15 cellular contexts compared by ENCODE assay signal in the genomic region with DNA sequence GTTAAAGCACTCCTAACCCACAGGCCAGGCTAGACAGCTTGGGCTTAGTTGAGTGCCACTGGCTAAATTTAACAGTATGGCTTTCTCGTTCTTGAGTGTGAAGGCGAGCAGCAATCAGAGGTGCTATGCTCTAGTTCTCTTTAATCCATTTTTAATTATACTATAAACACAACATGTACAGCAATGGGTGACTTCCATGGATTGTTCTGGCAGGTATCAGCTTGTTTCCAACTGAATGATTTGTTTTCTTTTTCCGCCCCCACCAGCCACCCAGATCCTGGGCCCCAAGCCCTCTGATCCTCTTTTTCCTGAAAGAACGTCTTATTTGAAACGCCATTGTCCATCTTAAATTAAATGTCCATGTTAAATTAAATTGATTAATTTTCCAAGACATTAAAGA.
"Had no signal": no experiment of that assay in that cellular context is flagged by ENCODE, and none has a peak within 500 bp of the region (broad histone marks: within the 10 kb centered on the region; RNA-seq: fewer than 3 reads in every experiment).

No MANE protein-coding gene starts in this region.

- H3K27me3 Mint-ChIP-seq: activated naive CD4-positive, alpha-beta T cell treated with anti-CD3 and anti-CD28 coated beads, Interleukin-2, amount 50 U/mL, for 24 hours; activated T-cell treated with anti-CD3 and anti-CD28 coated beads, Interleukin-2, amount 50 U/mL, for 24 hours; dendritic cell treated with granulocyte-macrophage colony-stimulating factor and Interleukin-4, amounts not matched to agents 40 ng/mL and 50 ng/mL, for 4 days; effector memory CD8-positive, alpha-beta T cell; memory B cell; stimulated activated naive CD8-positive, alpha-beta T cell treated with anti-CD3 and anti-CD28 coated beads, Interleukin-15, amount 100 ng/mL, for 72 hours had no signal

- H3K27ac Mint-ChIP-seq: activated naive CD4-positive, alpha-beta T cell treated with anti-CD3 and anti-CD28 coated beads, Interleukin-2, amount 50 U/mL, for 24 hours; activated T-cell treated with anti-CD3 and anti-CD28 coated beads, Interleukin-2, amount 50 U/mL, for 24 hours; dendritic cell treated with granulocyte-macrophage colony-stimulating factor and Interleukin-4, amounts not matched to agents 40 ng/mL and 50 ng/mL, for 4 days; effector memory CD8-positive, alpha-beta T cell; memory B cell; stimulated activated naive CD8-positive, alpha-beta T cell treated with anti-CD3 and anti-CD28 coated beads, Interleukin-15, amount 100 ng/mL, for 72 hours had no signal

- H3K9me3 Mint-ChIP-seq: activated naive CD4-positive, alpha-beta T cell treated with anti-CD3 and anti-CD28 coated beads, Interleukin-2, amount 50 U/mL, for 24 hours; nephron progenitor cell had no signal

- H3K4me3 ChIP-seq: body of pancreas, left lung, vagina had no signal

- H3K27ac ChIP-seq: left lung, vagina had no signal

- H3K4me1 Mint-ChIP-seq: activated naive CD4-positive, alpha-beta T cell treated with anti-CD3 and anti-CD28 coated beads, Interleukin-2, amount 50 U/mL, for 24 hours; memory B cell had no signal

- H3K36me3 ChIP-seq: left lung, vagina had no signal

- H3K9me3 ChIP-seq: body of pancreas, left lung, vagina had no signal

- DNase-seq: activated CD4-positive, CD25-positive, alpha-beta regulatory T cell; activated effector memory CD4-positive, alpha-beta T cell treated with Interleukin-2 at 50 U/mL for 16 hours; activated T-cell treated with anti-CD3 and anti-CD28 coated beads, Interleukin-2, amount 50 U/mL, for 24 hours; body of pancreas; effector memory CD8-positive, alpha-beta T cell; erythroblast; head of caudate nucleus; left lung; nephron progenitor cell; stimulated activated CD4-positive, alpha-beta T cell treated with anti-CD3 and anti-CD28 coated beads, Interleukin-4, amount 100 ng/mL, for 24 hours; stimulated activated naive CD8-positive, alpha-beta T cell treated with anti-CD3 and anti-CD28 coated beads, Interleukin-15, amount 100 ng/mL, for 72 hours had no signal

- H3K27me3 ChIP-seq: body of pancreas, left lung, vagina had no signal

- H3K4me1 ChIP-seq: left lung had no signal

- H3K4me3 Mint-ChIP-seq: activated naive CD4-positive, alpha-beta T cell treated with anti-CD3 and anti-CD28 coated beads, Interleukin-2, amount 50 U/mL, for 24 hours; activated T-cell treated with anti-CD3 and anti-CD28 coated beads, Interleukin-2, amount 50 U/mL, for 24 hours; dendritic cell treated with granulocyte-macrophage colony-stimulating factor and Interleukin-4, amounts not matched to agents 40 ng/mL and 50 ng/mL, for 4 days; effector memory CD8-positive, alpha-beta T cell; memory B cell; nephron progenitor cell; stimulated activated naive CD8-positive, alpha-beta T cell treated with anti-CD3 and anti-CD28 coated beads, Interleukin-15, amount 100 ng/mL, for 72 hours had no signal

- H3K36me3 Mint-ChIP-seq: activated naive CD4-positive, alpha-beta T cell treated with anti-CD3 and anti-CD28 coated beads, Interleukin-2, amount 50 U/mL, for 24 hours; memory B cell had no signal

- ATAC-seq: effector memory CD8-positive, alpha-beta T cell; stimulated activated naive CD8-positive, alpha-beta T cell treated with anti-CD3 and anti-CD28 coated beads, Interleukin-15, amount 100 ng/mL, for 72 hours had no signal
